12 cellular contexts compared by ENCODE assay signal in the genomic region with DNA sequence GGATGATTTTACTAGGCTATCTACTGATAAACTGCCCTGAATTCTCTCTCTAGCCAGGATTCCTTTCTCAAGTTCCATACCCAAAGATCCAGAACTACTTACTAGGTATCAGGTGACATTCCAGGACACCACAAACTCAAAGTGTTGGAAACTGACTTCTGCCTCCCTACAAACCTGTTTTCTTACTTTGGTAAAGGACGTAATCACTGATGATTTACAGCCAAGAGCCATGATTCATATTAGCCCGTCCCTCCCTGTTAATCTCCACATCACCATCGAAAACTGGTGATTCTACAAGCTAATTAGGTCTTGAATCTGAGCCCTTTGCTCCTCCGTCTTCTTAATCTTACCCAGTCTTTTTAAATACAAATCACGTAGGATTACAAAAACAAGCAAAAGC. TPM values are rescaled to one million over a fixed set of nuclear protein-coding genes. Genes with fewer than 3 reads are reported as not detected.
DNase-seq lines count a peak whose midpoint lies in the region; ATAC-seq and TF ChIP-seq lines count a peak whose summit lies in the region.
"Had no signal": no experiment of that assay in that cellular context is flagged by ENCODE, and none has a peak within 500 bp of the region (broad histone marks: within the 10 kb centered on the region; RNA-seq: fewer than 3 reads in every experiment).

No MANE protein-coding gene starts in this region.

- TF ChIP-seq POLR2A in ovary (IDR thresholded peaks at IDR 0.05), result no peak

- H3K36me3 ChIP-seq in SU-DHL-6 (ENCODE audit: low read length) (no peaks in the 10 kb centered on the region), ovary (no peaks in the 10 kb centered on the region)

- H3K9me3 Mint-ChIP-seq in activated CD4-positive, alpha-beta T cell treated with anti-CD3 and anti-CD28 coated beads, Interleukin-2, amount 10 ng/mL, durations not matched to agents 7 days and 5 days, result no peaks in the 10 kb centered on the region

- no peaks in the 10 kb centered on the region for H3K9me2 ChIP-seq in SU-DHL-6 (replicated peaks; ENCODE audit: insufficient read depth, low read length)

- no peaks in the 10 kb centered on the region for H4K20me1 ChIP-seq in SU-DHL-6 (ENCODE audit: low read depth, low read length)

- H3K27ac ChIP-seq in SU-DHL-6 (ENCODE audit: low read depth, low read length) (no peak overlapping the region), skin epidermis (peak overlapping the region in 19 of 21 experiments; percentile 61 to 96 (median 87)), ovary (no peak overlapping the region)

- no peaks in the 10 kb centered on the region for H3K9me3 ChIP-seq in SU-DHL-6 (ENCODE audit: insufficient read depth, low read length)
- H3K9me3 ChIP-seq in ovary, result no peaks in the 10 kb centered on the region

- no peak for TF ChIP-seq EP300 in ovary (IDR thresholded peaks at IDR 0.05)

- TF ChIP-seq CTCF in SU-DHL-6 (IDR thresholded peaks at IDR 0.05; ENCODE audit: insufficient read depth, low read length, poor library complexity, severe bottlenecking), result no peak
- no peak for TF ChIP-seq CTCF in fibroblast of the aortic adventitia (IDR thresholded peaks at IDR 0.05; ENCODE audit: insufficient read depth, low read length)
- no peak for TF ChIP-seq CTCF in ovary (IDR thresholded peaks at IDR 0.05)

- H3K27ac Mint-ChIP-seq in activated CD4-positive, alpha-beta T cell treated with anti-CD3 and anti-CD28 coated beads, Interleukin-2, amount 10 ng/mL, durations not matched to agents 7 days and 5 days, result no peak overlapping the region

- no peaks in the 10 kb centered on the region for H3F3A ChIP-seq in SU-DHL-6 (ENCODE audit: insufficient read depth)

- H3K4me1 Mint-ChIP-seq in activated CD4-positive, alpha-beta T cell treated with anti-CD3 and anti-CD28 coated beads, Interleukin-2, amount 10 ng/mL, durations not matched to agents 7 days and 5 days, result peaks cover 37% of the 10 kb centered on the region

- peak overlapping the region; percentile 99 for H2AFZ ChIP-seq in SU-DHL-6 (ENCODE audit: low read depth, low read length, severe bottlenecking)

- H3K4me2 ChIP-seq in SU-DHL-6 (ENCODE audit: low read depth, low read length, poor library complexity, severe bottlenecking), result no peak overlapping the region

- DNase-seq in activated CD4-positive, alpha-beta T cell treated with anti-CD3 and anti-CD28 coated beads, Interleukin-2, amount 10 ng/mL, durations not matched to agents 7 days and 5 days, result no peak
- DNase-seq in activated CD4-positive, alpha-beta T cell treated with anti-CD3 and anti-CD28 coated beads, Interleukin-2, amount 50 U/mL, for 48 hours, result no peak
- peak; percentile 53 for DNase-seq in fibroblast of the aortic adventitia (ENCODE audit: low read depth)
- no peak for DNase-seq in ovary
- DNase-seq: hypothalamus, NCI-H2171 treated with DMSO at 0.1 percent for 48 hours, nucleus accumbens had no signal

- POLR2A ChIA-PET in activated CD4-positive, alpha-beta T cell treated with anti-CD3 and anti-CD28 coated beads, Interleukin-2, amount 10 ng/mL, durations not matched to agents 7 days and 5 days (lab: Charles Lee), result no interaction called here

- H3K36me3 Mint-ChIP-seq in activated CD4-positive, alpha-beta T cell treated with anti-CD3 and anti-CD28 coated beads, Interleukin-2, amount 10 ng/mL, durations not matched to agents 7 days and 5 days (ENCODE audit: low read depth), result no peaks in the 10 kb centered on the region

- peaks cover 2% of the 10 kb centered on the region for H3K4me1 ChIP-seq in ovary (ENCODE audit: insufficient read depth)

- no peak overlapping the region for H3K9ac ChIP-seq in SU-DHL-6 (ENCODE audit: low read length)

- 24 to 28% (median 27%) methylated on average over 5 of the region's 5 CpGs for WGBS in ovary, 3 donors

- H3K79me2 ChIP-seq in SU-DHL-6 (ENCODE audit: insufficient read depth, low read length), result no peaks in the 10 kb centered on the region; the same call in 1 of the 2 replicates

- H3K27me3 Mint-ChIP-seq in activated CD4-positive, alpha-beta T cell treated with anti-CD3 and anti-CD28 coated beads, Interleukin-2, amount 10 ng/mL, durations not matched to agents 7 days and 5 days, result peaks cover 4% of the 10 kb centered on the region

- H3K4me3 ChIP-seq in SU-DHL-6 (ENCODE audit: insufficient read depth, low read length, poor library complexity, severe bottlenecking) (no peak overlapping the region), fibroblast of the aortic adventitia (ENCODE audit: low read depth, low read length) (no peak overlapping the region), skin epidermis (peak overlapping the region in 1 of 7 experiments; percentile 65), ovary (no peak overlapping the region)

- H3K27me3 ChIP-seq in SU-DHL-6 (ENCODE audit: low read length) (no peaks in the 10 kb centered on the region), ovary (no peaks in the 10 kb centered on the region)

- ATAC-seq in GM21515 (IDR thresholded peaks at IDR 0.05; ENCODE audit: unreplicated experiment) (no peak), HG03565 (IDR thresholded peaks at IDR 0.05; ENCODE audit: unreplicated experiment) (no peak)

- intact Hi-C loops in ovary (cut with DNase I), result loop anchor here in 1 of 4 donors (5.0 kb wide), 1 partner anchor 1245 kb away; no protein-coding TSS in a partner anchor

- H3K4me3 Mint-ChIP-seq in activated CD4-positive, alpha-beta T cell treated with anti-CD3 and anti-CD28 coated beads, Interleukin-2, amount 10 ng/mL, durations not matched to agents 7 days and 5 days, result peak overlapping the region; percentile 86

- CTCF ChIA-PET in activated CD4-positive, alpha-beta T cell treated with anti-CD3 and anti-CD28 coated beads, Interleukin-2, amount 10 ng/mL, durations not matched to agents 7 days and 5 days (lab: Charles Lee), result no interaction called here

RNA-seq across cellular contexts. Expression of gene ATG14, which starts 1.1 kb away (rescaled TPM):
- 1 to 10 TPM; 5.3 to 6.1 TPM for total RNA-seq in activated CD4-positive, alpha-beta T cell treated with anti-CD3 and anti-CD28 coated beads, Interleukin-2, amount 10 ng/mL, durations not matched to agents 7 days and 5 days
- total RNA-seq in fibroblast of the aortic adventitia (ENCODE audit: low replicate concordance) (11.6 and 16.6 TPM in 2 replicates), ovary (10 to 100 TPM in 6 of 7 donors, 1 to 10 TPM in 1; 9.5 to 15.6 (median 12.1) TPM)
- 10 to 100 TPM; 10.4 to 22.5 TPM for polyA plus RNA-seq in ovary

RNA-seq across cellular contexts. Expression of gene TBPL2, which starts 27.7 kb away (rescaled TPM):
- not detected for total RNA-seq in activated CD4-positive, alpha-beta T cell treated with anti-CD3 and anti-CD28 coated beads, Interleukin-2, amount 10 ng/mL, durations not matched to agents 7 days and 5 days
- total RNA-seq in fibroblast of the aortic adventitia (ENCODE audit: low replicate concordance) (not detected in 2 replicates), ovary (not detected)
- under 1 TPM in 1 of 2 donors, not detected in 1; 0.05 TPM for polyA plus RNA-seq in ovary
- total RNA-seq: T-helper 1 cell treated with Interleukin-12 subunit alpha and Interleukin-12 subunit beta and Interleukin-4 antibody, amounts not matched to agents 30 ng/mL and 1 ng/mL, for 36 hours had no signal

Comparison
In these comparisons a context has a peak if more than half of its experiments do, and no peak if none do; other contexts are left out.
1. H3K27ac ChIP-seq: peak in skin epidermis (19 of 21); none in SU-DHL-6 (single experiment) and ovary (0 of 2).